Comparison of ENCODE assay signal across 14 cellular contexts in the genomic region with DNA sequence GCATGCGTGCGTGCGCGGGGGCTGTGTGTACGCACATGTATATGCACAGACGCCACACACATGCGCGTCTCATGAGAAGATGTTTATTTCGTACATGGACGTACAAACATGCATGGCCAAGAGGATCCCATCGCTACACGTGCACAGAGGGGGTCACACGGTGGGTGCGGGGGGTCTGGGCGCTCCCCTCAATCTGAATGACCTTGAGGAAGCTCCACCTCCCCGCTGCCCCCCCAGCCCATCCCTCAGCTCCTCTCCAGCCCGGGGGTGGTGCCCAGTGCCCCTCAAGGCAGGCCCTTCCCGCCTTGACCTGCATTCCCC. TPM values are rescaled to one million over a fixed set of nuclear protein-coding genes. Genes with fewer than 3 reads are reported as not detected.
DNase-seq lines count a peak whose midpoint lies in the region; ATAC-seq, FAIRE-seq and TF ChIP-seq lines count a peak whose summit lies in the region.
"Had no signal": no experiment of that assay in that cellular context is flagged by ENCODE, and none has a peak within 500 bp of the region (broad histone marks: within the 10 kb centered on the region; RNA-seq: fewer than 3 reads in every experiment).

No MANE protein-coding gene starts in this region.

- H3K4me3 ChIP-seq in heart left ventricle (peak overlapping the region in 8 of 12 donors; percentile 56 to 93 (median 64)), H1 (ENCODE audit: extremely low read depth in 1 of 4, insufficient read depth in 2 of 4, low read depth in 3 of 4, low read length in 4 of 4) (peak overlapping the region; percentile 50 to 75 (median 67)), Peyer's patch (peak overlapping the region in 1 of 4 donors; percentile 62)
- H3K4me3 ChIP-seq in naive thymus-derived CD4-positive, alpha-beta T cell (ENCODE audit: low read length): no peak overlapping the region

- peak overlapping the region; percentile 32 for H3K18ac ChIP-seq in H1 (ENCODE audit: extremely low read depth, low read length)

- H3K27ac Mint-ChIP-seq in naive thymus-derived CD4-positive, alpha-beta T cell: peak overlapping the region in 1 of 9 donors; percentile 34
- H3K27ac Mint-ChIP-seq: activated naive CD8-positive, alpha-beta T cell treated with anti-CD3 and anti-CD28 coated beads, Interleukin-2, amount 10 ng/mL, durations not matched to agents 7 days and 5 days; stimulated activated naive CD8-positive, alpha-beta T cell treated with anti-CD3 and anti-CD28 coated beads, Interleukin-15, Interleukin-2, amounts not matched to agents 100 ng/mL and 50 ng/mL, for 24 hours had no signal

- H3K79me2 ChIP-seq in H1 (ENCODE audit: control insufficient read depth in 1 of 2, insufficient read depth in 2 of 2, low read length in 2 of 2): peaks cover 0 to 5% of the 10 kb centered on the region in 2 experiments; a peak in 1 of 4 replicates

- no peak overlapping the region; a peak in 2 of 7 replicates for H3K9ac ChIP-seq in H1 (replicated peaks in 1 of 4; ENCODE audit: extremely low read depth in 1 of 4, low read depth in 3 of 4, low read length in 3 of 4)

- H3K27me3 Mint-ChIP-seq in naive thymus-derived CD4-positive, alpha-beta T cell: peaks cover 0 to 4% (median 0%) of the 10 kb centered on the region in 5 donors
- H3K27me3 Mint-ChIP-seq: activated naive CD8-positive, alpha-beta T cell treated with anti-CD3 and anti-CD28 coated beads, Interleukin-2, amount 10 ng/mL, durations not matched to agents 7 days and 5 days; stimulated activated naive CD8-positive, alpha-beta T cell treated with anti-CD3 and anti-CD28 coated beads, Interleukin-15, Interleukin-2, amounts not matched to agents 100 ng/mL and 50 ng/mL, for 24 hours had no signal

- peak overlapping the region; percentile 55 for H4K91ac ChIP-seq in H1 (replicated peaks; ENCODE audit: insufficient read length, low read length)

- POLR2A ChIA-PET in H1 (lab: Charles Lee; ENCODE audit: partially characterized antibody): interaction anchor here (0.8 to 2.2 kb wide), 9 partner anchors 9 to 155 kb away, joined by 3 to 9 read pairs (median 3); partner anchors contain the start of gene MIB2
- POLR2A ChIA-PET in naive thymus-derived CD4-positive, alpha-beta T cell (lab: Charles Lee): interaction anchor here (0.5 kb wide), 1 partner anchor 9 kb away, joined by 3 read pairs; no protein-coding TSS in a partner anchor

- CTCF ChIA-PET in H1 (lab: Charles Lee; ENCODE audit: partially characterized antibody): interaction anchor here (0.7 to 1.7 kb wide), 3 partner anchors 12 to 58 kb away, joined by 4 to 7 read pairs (median 4); no protein-coding TSS in a partner anchor
- CTCF ChIA-PET in naive thymus-derived CD4-positive, alpha-beta T cell (lab: Charles Lee): no interaction called here

- peak overlapping the region; percentile 97; the same call in 1 of the 2 replicates for H2BK12ac ChIP-seq in H1 (ENCODE audit: low read depth, low read length)

- no peak overlapping the region for H2BK120ac ChIP-seq in H1 (replicated peaks; ENCODE audit: low read depth, low read length)

- ATAC-seq in heart left ventricle (no peak), Right ventricle myocardium superior (ENCODE audit: poor library complexity) (no peak), GM18868 (IDR thresholded peaks at IDR 0.05; ENCODE audit: unreplicated experiment) (no peak)
- no peak for ATAC-seq in naive thymus-derived CD4-positive, alpha-beta T cell
- ATAC-seq: HCT116 had no signal

- peak overlapping the region; percentile 7 for H3K4ac ChIP-seq in H1 (replicated peaks; ENCODE audit: insufficient read length, low read depth, low read length)

- H4K5ac ChIP-seq in H1 (ENCODE audit: insufficient read length, low read depth, low read length): peak overlapping the region; percentile 26

- H3K4me1 ChIP-seq in heart left ventricle (peaks cover 0 to 44% (median 19%) of the 10 kb centered on the region in 12 donors), H1 (replicated peaks in 1 of 4; ENCODE audit: control insufficient read depth in 3 of 4, insufficient read depth in 4 of 4, low read length in 3 of 4) (peaks cover 0 to 9% (median 3%) of the 10 kb centered on the region in 4 experiments; a peak in 3 of 7 replicates), Peyer's patch (peaks cover 0 to 24% (median 9%) of the 10 kb centered on the region in 4 donors)
- H3K4me1 ChIP-seq in naive thymus-derived CD4-positive, alpha-beta T cell (ENCODE audit: control insufficient read depth in 2 of 2, insufficient read depth in 2 of 2, low read length in 2 of 2): no peaks in the 10 kb centered on the region

- H2AFZ ChIP-seq in H1 (ENCODE audit: low read length): no peak overlapping the region

- no peak overlapping the region; the same call in 1 of the 2 replicates for H4K8ac ChIP-seq in H1 (ENCODE audit: extremely low read depth, insufficient read depth, low read length)

- no peak for FAIRE-seq in H1 (lab: Jason Lieb, UNC)
- FAIRE-seq in urothelium cell line (lab: Jason Lieb, UNC): peak; percentile 13

- peaks cover 0 to 2% (median 0%) of the 10 kb centered on the region in 11 donors for H3K9me3 Mint-ChIP-seq in naive thymus-derived CD4-positive, alpha-beta T cell
- H3K9me3 Mint-ChIP-seq: activated naive CD8-positive, alpha-beta T cell treated with anti-CD3 and anti-CD28 coated beads, Interleukin-2, amount 10 ng/mL, durations not matched to agents 7 days and 5 days; stimulated activated naive CD8-positive, alpha-beta T cell treated with anti-CD3 and anti-CD28 coated beads, Interleukin-15, Interleukin-2, amounts not matched to agents 100 ng/mL and 50 ng/mL, for 24 hours had no signal

- H3K9me3 ChIP-seq in heart left ventricle: no peaks in the 10 kb centered on the region
- H3K9me3 ChIP-seq in H1 (ENCODE audit: insufficient read depth in 2 of 2, low read depth in 1 of 2, low read length in 1 of 2): no peaks in the 10 kb centered on the region
- no peaks in the 10 kb centered on the region for H3K9me3 ChIP-seq in naive thymus-derived CD4-positive, alpha-beta T cell (ENCODE audit: control insufficient read depth in 2 of 3, low read length in 3 of 3)
- H3K9me3 ChIP-seq in Peyer's patch: no peaks in the 10 kb centered on the region

- H3K36me3 Mint-ChIP-seq in naive thymus-derived CD4-positive, alpha-beta T cell: peaks cover 0 to 11% (median 0%) of the 10 kb centered on the region in 5 donors

- no peak overlapping the region for H2BK20ac ChIP-seq in H1 (ENCODE audit: low read length)

- TF ChIP-seq EP300 in H1 (IDR thresholded peaks at IDR 0.05; ENCODE audit: borderline replicate concordance in 1 of 2, low read depth in 2 of 2, low read length in 2 of 2): no peak

- DNase-seq in heart left ventricle: no peak
- no peak for DNase-seq in Right ventricle myocardium superior
- DNase-seq in H1 (ENCODE audit: low read depth in 1 of 2, low spot score in 2 of 2): no peak
- DNase-seq in naive thymus-derived CD4-positive, alpha-beta T cell: no peak
- no peak for DNase-seq in urothelium cell line (ENCODE audit: low spot score)
- DNase-seq in NCI-H2081 treated with DMSO at 0.1 percent for 48 hours (lab: John Stamatoyannopoulos, UW): no peak
- DNase-seq in Peyer's patch: no peak
- DNase-seq: activated CD4-positive, alpha-beta T cell treated with anti-CD3 and anti-CD28 coated beads, Interleukin-2, amount 50 U/mL, for 4 hours; activated naive CD8-positive, alpha-beta T cell treated with anti-CD3 and anti-CD28 coated beads, Interleukin-2, amount 10 ng/mL, durations not matched to agents 7 days and 5 days; GF-D8; NCI-H524 treated with DMSO at 0.1 percent for 48 hours had no signal

- H3K27me3 ChIP-seq in heart left ventricle: no peaks in the 10 kb centered on the region
- H3K27me3 ChIP-seq in H1 (replicated peaks in 1 of 4; ENCODE audit: control insufficient read depth in 3 of 4, extremely low read depth in 1 of 4, insufficient read depth in 3 of 4, low read length in 3 of 4): no peaks in the 10 kb centered on the region
- H3K27me3 ChIP-seq in naive thymus-derived CD4-positive, alpha-beta T cell (ENCODE audit: control insufficient read depth in 2 of 2, insufficient read depth in 2 of 2, low read length in 2 of 2): no peaks in the 10 kb centered on the region
- H3K27me3 ChIP-seq in Peyer's patch: no peaks in the 10 kb centered on the region

- H4K20me1 ChIP-seq in H1 (replicated peaks in 1 of 2; ENCODE audit: control insufficient read depth in 1 of 2, insufficient read depth in 2 of 2, low read length in 2 of 2): peaks cover 6 to 23% of the 10 kb centered on the region in 2 experiments

- peak overlapping the region; percentile 88; the same call in 1 of the 2 replicates for H2BK15ac ChIP-seq in H1 (ENCODE audit: low read length)

- H3K79me1 ChIP-seq in H1 (ENCODE audit: low read depth, low read length): peaks cover 7% of the 10 kb centered on the region

- H3K14ac ChIP-seq in H1 (ENCODE audit: insufficient read length): no peak overlapping the region

- peak overlapping the region in 5 of 12 donors; percentile 27 to 87 (median 83) for H3K27ac ChIP-seq in heart left ventricle
- no peak overlapping the region for H3K27ac ChIP-seq in H1 (ENCODE audit: low read depth, low read length)
- no peak overlapping the region for H3K27ac ChIP-seq in naive thymus-derived CD4-positive, alpha-beta T cell (ENCODE audit: low read depth, low read length)
- no peak overlapping the region for H3K27ac ChIP-seq in Peyer's patch

- intact Hi-C loops in heart left ventricle (cut with DNase I): no loop called here
- intact Hi-C loops in Right ventricle myocardium superior (cut with DNase I): no loop called here
- intact Hi-C loops in naive thymus-derived CD4-positive, alpha-beta T cell (cut with micrococcal nuclease): no loop called here

- H2BK5ac ChIP-seq in H1 (ENCODE audit: low read depth, low read length): no peak overlapping the region; the same call in 1 of the 2 replicates

- 82 to 87% (median 85%) methylated on average over 18 of the region's 18 CpGs; no CpG with 5 or more reads in 1 of the 4 donors for WGBS in heart left ventricle, 4 donors
- WGBS in H1 (ENCODE audit: extremely low coverage in 1 of 2, insufficient coverage in 1 of 2, insufficient read length in 1 of 2, insufficient replicate concordance in 2 of 2, low coverage in 1 of 2, low lambda C conversion rate in 2 of 2, missing lambda C conversion rate in 1 of 2), 2 experiments: 85% methylated on average over 18 of the region's 18 CpGs; no CpG with 5 or more reads in 1 of the 2 experiments

- no peak overlapping the region for H3K56ac ChIP-seq in H1 (replicated peaks; ENCODE audit: insufficient read length, low read depth, low read length)

- H3K36me3 ChIP-seq in heart left ventricle (peaks cover 0 to 26% (median 17%) of the 10 kb centered on the region in 9 donors), H1 (ENCODE audit: control insufficient read depth in 2 of 4, insufficient read depth in 4 of 4, low read length in 3 of 4) (peaks cover 2 to 23% (median 12%) of the 10 kb centered on the region in 4 experiments; a peak in 4 of 8 replicates), Peyer's patch (peaks cover 0 to 20% (median 0%) of the 10 kb centered on the region in 3 donors)
- H3K36me3 ChIP-seq in naive thymus-derived CD4-positive, alpha-beta T cell (ENCODE audit: control insufficient read depth in 2 of 3, insufficient read depth in 3 of 3, low read length in 3 of 3): peaks cover 0 to 28% (median 0%) of the 10 kb centered on the region in 3 experiments

- H3K23ac ChIP-seq in H1 (ENCODE audit: insufficient read length): no peak overlapping the region

- no peak for TF ChIP-seq CTCF in heart left ventricle (IDR thresholded peaks at IDR 0.05)
- no peak for TF ChIP-seq CTCF in H1 (IDR thresholded peaks at IDR 0.05; ENCODE audit: control extremely low read depth in 1 of 3, insufficient read depth in 1 of 3, low read depth in 1 of 3, low read length in 3 of 3)
- no peak for TF ChIP-seq CTCF in Peyer's patch (IDR thresholded peaks at IDR 0.05)

- H3K4me2 ChIP-seq in H1 (ENCODE audit: insufficient read depth in 1 of 2, low read depth in 2 of 2, low read length in 2 of 2): peak overlapping the region; percentile 76 to 80

- H2AK5ac ChIP-seq in H1 (ENCODE audit: low read depth, low read length): peak overlapping the region; percentile 85; the same call in 1 of the 2 replicates

- H3K23me2 ChIP-seq in H1 (ENCODE audit: low read depth, low read length): peaks cover 10% of the 10 kb centered on the region; the same call in 1 of the 2 replicates

- TF ChIP-seq POLR2A in heart left ventricle (IDR thresholded peaks at IDR 0.05): no peak
- TF ChIP-seq POLR2A in H1 (IDR thresholded peaks at IDR 0.05; ENCODE audit: control extremely low read depth in 1 of 2, low read depth in 2 of 2, low read length in 2 of 2): no peak
- TF ChIP-seq POLR2A in Peyer's patch (IDR thresholded peaks at IDR 0.05): no peak

- no peak for TF ChIP-seq RAD21 in H1 (IDR thresholded peaks at IDR 0.05 in 1 of 2, conservative IDR thresholded peaks at IDR 0.05 in 1 of 2; ENCODE audit: low read depth in 2 of 2, low read length in 2 of 2)

- peak overlapping the region in 8 of 10 donors; percentile 7 to 79 (median 48) for H3K4me3 Mint-ChIP-seq in naive thymus-derived CD4-positive, alpha-beta T cell

- peaks cover 0 to 11% (median 0%) of the 10 kb centered on the region in 7 donors for H3K4me1 Mint-ChIP-seq in naive thymus-derived CD4-positive, alpha-beta T cell
- H3K4me1 Mint-ChIP-seq: activated naive CD8-positive, alpha-beta T cell treated with anti-CD3 and anti-CD28 coated beads, Interleukin-2, amount 10 ng/mL, durations not matched to agents 7 days and 5 days had no signal

RNA-seq across cellular contexts. Expression of gene TMEM240, which starts 1.5 kb away (rescaled TPM):
- 1 to 10 TPM in 8 of 9 donors, not detected in 1; 2.6 to 5.6 (median 4.2) TPM for total RNA-seq in heart left ventricle
- 10 to 100 TPM in 1 of 2 donors, 1 to 10 TPM in 1; 1.5 to 12.4 TPM for polyA plus RNA-seq in heart left ventricle
- 7.5 TPM for total RNA-seq in Right ventricle myocardium superior
- total RNA-seq in H1 (2021; fragmentation: NEBNext Ultra II Directional; extraction: Animal tissue kit (Norgen Biotek cat#: 25700)): 3.6 and 6.6 TPM in 2 replicates
- polyA plus RNA-seq in H1 (2011; rRNA removed): 5.7 and 7.6 TPM in 2 replicates
- 4.6 TPM for polyA plus RNA-seq in H1 (2011; cell fraction: cytosol; rRNA removed)
- polyA plus RNA-seq in H1 (2011; cell fraction: nucleus; rRNA removed): 20.3 TPM
- polyA plus RNA-seq in H1 (2012, experiment 1 of 2): 3.9 to 8.7 TPM (median 7.5 TPM) in 4 replicates
- 3.6 TPM for polyA plus RNA-seq in H1 (2012, experiment 2 of 2)
- 3.3 TPM for polyA plus RNA-seq in H1 (2013, experiment 1 of 2)
- 2.3 TPM for polyA plus RNA-seq in H1 (2013, experiment 2 of 2)
- polyA minus RNA-seq in H1 (2011; rRNA and poly(A)+ RNA removed): 0.57 and 1.1 TPM in 2 replicates
- polyA minus RNA-seq in H1 (2011; cell fraction: cytosol; rRNA and poly(A)+ RNA removed): not detected
- 2.5 TPM for polyA minus RNA-seq in H1 (2011; cell fraction: nucleus; rRNA and poly(A)+ RNA removed)
- total RNA-seq in naive thymus-derived CD4-positive, alpha-beta T cell: 1 to 10 TPM in 3 of 5 experiments, under 1 TPM in 1, not detected in 1; 0.66 to 2.8 (median 1.7) TPM
- polyA plus RNA-seq in naive thymus-derived CD4-positive, alpha-beta T cell: under 1 TPM in 1 of 2 donors, not detected in 1; 0.84 TPM
- total RNA-seq in Peyer's patch: 1 to 10 TPM in 1 of 4 donors, not detected in 3; 3.6 TPM

RNA-seq across cellular contexts. Expression of gene ATAD3A, which starts 27.0 kb away (rescaled TPM):
- total RNA-seq in heart left ventricle (10 to 100 TPM; 11.3 to 25.3 (median 18.1) TPM), Right ventricle myocardium superior (18.5 TPM), Peyer's patch (10 to 100 TPM; 14.9 to 72.6 (median 24.4) TPM)
- polyA plus RNA-seq in heart left ventricle (10 to 100 TPM; 21.5 to 49.5 TPM), H1 (2011; rRNA removed) (28.3 and 46.7 TPM in 2 replicates)
- total RNA-seq in H1 (2021; fragmentation: NEBNext Ultra II Directional; extraction: Animal tissue kit (Norgen Biotek cat#: 25700)): 63.7 and 64.7 TPM in 2 replicates
- 44.7 TPM for polyA plus RNA-seq in H1 (2011; cell fraction: cytosol; rRNA removed)
- polyA plus RNA-seq in H1 (2011; cell fraction: nucleus; rRNA removed): 62.6 TPM
- polyA plus RNA-seq in H1 (2012, experiment 1 of 2): 32.8 to 59.1 TPM (median 55.6 TPM) in 4 replicates
- 37.3 TPM for polyA plus RNA-seq in H1 (2012, experiment 2 of 2)
- polyA plus RNA-seq in H1 (2013, experiment 1 of 2): 32.6 TPM
- 31.7 TPM for polyA plus RNA-seq in H1 (2013, experiment 2 of 2)
- 16.2 and 18.2 TPM in 2 replicates for polyA minus RNA-seq in H1 (2011; rRNA and poly(A)+ RNA removed)
- 33.1 TPM for polyA minus RNA-seq in H1 (2011; cell fraction: cytosol; rRNA and poly(A)+ RNA removed)
- polyA minus RNA-seq in H1 (2011; cell fraction: nucleus; rRNA and poly(A)+ RNA removed): 21.4 TPM
- 10 to 100 TPM; 21.0 to 41.3 (median 22.9) TPM for total RNA-seq in naive thymus-derived CD4-positive, alpha-beta T cell
- 10 to 100 TPM in 1 of 2 donors, 1 to 10 TPM in 1; 5.4 to 11.6 TPM for polyA plus RNA-seq in naive thymus-derived CD4-positive, alpha-beta T cell

RNA-seq across cellular contexts. Expression of gene SSU72, which starts 35.7 kb away (rescaled TPM):
- total RNA-seq in heart left ventricle (100 to 1,000 TPM in 5 of 9 donors, 10 to 100 TPM in 4; 76.3 to 160 (median 106) TPM), Right ventricle myocardium superior (106 TPM), Peyer's patch (100 to 1,000 TPM; 146 to 182 (median 163) TPM)
- polyA plus RNA-seq in heart left ventricle (100 to 1,000 TPM; 113 to 138 TPM), H1 (2011; rRNA removed) (110 and 116 TPM in 2 replicates)
- 165 and 170 TPM in 2 replicates for total RNA-seq in H1 (2021; fragmentation: NEBNext Ultra II Directional; extraction: Animal tissue kit (Norgen Biotek cat#: 25700))
- polyA plus RNA-seq in H1 (2011; cell fraction: cytosol; rRNA removed): 122 TPM
- 110 TPM for polyA plus RNA-seq in H1 (2011; cell fraction: nucleus; rRNA removed)
- 156 to 180 TPM (median 158 TPM) in 4 replicates for polyA plus RNA-seq in H1 (2012, experiment 1 of 2)
- 198 TPM for polyA plus RNA-seq in H1 (2012, experiment 2 of 2)
- polyA plus RNA-seq in H1 (2013, experiment 1 of 2): 143 TPM
- 148 TPM for polyA plus RNA-seq in H1 (2013, experiment 2 of 2)
- polyA minus RNA-seq in H1 (2011; rRNA and poly(A)+ RNA removed): 59.2 and 65.6 TPM in 2 replicates
- 91.6 TPM for polyA minus RNA-seq in H1 (2011; cell fraction: cytosol; rRNA and poly(A)+ RNA removed)
- polyA minus RNA-seq in H1 (2011; cell fraction: nucleus; rRNA and poly(A)+ RNA removed): 66.4 TPM
- 100 to 1,000 TPM; 121 to 148 (median 137) TPM for total RNA-seq in naive thymus-derived CD4-positive, alpha-beta T cell
- 100 to 1,000 TPM; 211 to 267 TPM for polyA plus RNA-seq in naive thymus-derived CD4-positive, alpha-beta T cell
